ENCODE assay signal across 2 cellular contexts in the genomic region with DNA sequence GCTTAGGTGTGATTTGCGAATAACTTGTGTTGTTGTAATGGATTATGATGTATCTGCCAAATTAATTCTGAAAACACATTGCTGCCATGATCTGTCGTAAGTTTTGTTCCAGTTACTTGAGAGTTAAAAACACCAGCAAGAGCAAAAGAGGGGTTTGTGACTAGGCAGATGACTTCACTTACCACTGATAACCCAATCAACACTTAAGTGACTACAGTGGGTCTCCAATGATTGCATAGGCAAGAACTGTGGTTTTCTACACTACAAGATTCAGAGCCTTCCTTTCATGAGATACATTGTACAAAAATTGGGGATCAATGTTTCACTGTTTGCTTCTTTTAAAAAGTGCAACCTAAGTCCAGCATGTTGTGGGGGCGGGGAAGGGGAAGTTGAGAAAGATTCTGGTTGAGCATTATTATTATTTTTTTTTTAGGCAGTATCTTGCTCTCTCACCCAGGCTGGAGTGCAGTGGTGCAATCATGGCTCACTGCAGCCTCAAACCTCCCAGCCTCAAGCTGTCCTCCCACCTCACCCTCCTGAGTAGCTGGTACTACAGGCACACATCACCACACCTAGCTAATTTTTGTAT.
TF ChIP-seq lines count a peak whose summit lies in the region.

No MANE protein-coding gene starts in this region.

TF ChIP-seq in GM12878, 131 proteins besides CTCF, POLR2A, EP300 and RAD21:
- TF ChIP-seq, protein P1, sequence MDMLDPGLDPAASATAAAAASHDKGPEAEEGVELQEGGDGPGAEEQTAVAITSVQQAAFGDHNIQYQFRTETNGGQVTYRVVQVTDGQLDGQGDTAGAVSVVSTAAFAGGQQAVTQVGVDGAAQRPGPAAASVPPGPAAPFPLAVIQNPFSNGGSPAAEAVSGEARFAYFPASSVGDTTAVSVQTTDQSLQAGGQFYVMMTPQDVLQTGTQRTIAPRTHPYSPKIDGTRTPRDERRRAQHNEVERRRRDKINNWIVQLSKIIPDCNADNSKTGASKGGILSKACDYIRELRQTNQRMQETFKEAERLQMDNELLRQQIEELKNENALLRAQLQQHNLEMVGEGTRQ (IDR thresholded peaks at IDR 0.05; ENCODE audit: borderline replicate concordance, low read depth, low read length) = no peak
- TF ChIP-seq CBX5 (IDR thresholded peaks at IDR 0.05; ENCODE audit: low read depth) (no peak), CEBPB (IDR thresholded peaks at IDR 0.05; ENCODE audit: borderline replicate concordance in 1 of 2, low read depth in 2 of 2, low read length in 2 of 2) (no peak), IRF4 (IDR thresholded peaks at IDR 0.05; ENCODE audit: low read depth, low read length) (no peak), RUNX3 (IDR thresholded peaks at IDR 0.05; ENCODE audit: low read length) (peak; percentile 6; the same call in 1 of the 2 replicates), RFX5 (IDR thresholded peaks at IDR 0.05; ENCODE audit: low read depth, low read length) (no peak), ZNF622 (IDR thresholded peaks at IDR 0.05) (no peak), BACH1 (IDR thresholded peaks at IDR 0.05; ENCODE audit: borderline replicate concordance) (no peak)

TF ChIP-seq in SK-N-SH, 30 proteins besides CTCF, POLR2A, EP300 and RAD21:
- TF ChIP-seq, protein P2, sequence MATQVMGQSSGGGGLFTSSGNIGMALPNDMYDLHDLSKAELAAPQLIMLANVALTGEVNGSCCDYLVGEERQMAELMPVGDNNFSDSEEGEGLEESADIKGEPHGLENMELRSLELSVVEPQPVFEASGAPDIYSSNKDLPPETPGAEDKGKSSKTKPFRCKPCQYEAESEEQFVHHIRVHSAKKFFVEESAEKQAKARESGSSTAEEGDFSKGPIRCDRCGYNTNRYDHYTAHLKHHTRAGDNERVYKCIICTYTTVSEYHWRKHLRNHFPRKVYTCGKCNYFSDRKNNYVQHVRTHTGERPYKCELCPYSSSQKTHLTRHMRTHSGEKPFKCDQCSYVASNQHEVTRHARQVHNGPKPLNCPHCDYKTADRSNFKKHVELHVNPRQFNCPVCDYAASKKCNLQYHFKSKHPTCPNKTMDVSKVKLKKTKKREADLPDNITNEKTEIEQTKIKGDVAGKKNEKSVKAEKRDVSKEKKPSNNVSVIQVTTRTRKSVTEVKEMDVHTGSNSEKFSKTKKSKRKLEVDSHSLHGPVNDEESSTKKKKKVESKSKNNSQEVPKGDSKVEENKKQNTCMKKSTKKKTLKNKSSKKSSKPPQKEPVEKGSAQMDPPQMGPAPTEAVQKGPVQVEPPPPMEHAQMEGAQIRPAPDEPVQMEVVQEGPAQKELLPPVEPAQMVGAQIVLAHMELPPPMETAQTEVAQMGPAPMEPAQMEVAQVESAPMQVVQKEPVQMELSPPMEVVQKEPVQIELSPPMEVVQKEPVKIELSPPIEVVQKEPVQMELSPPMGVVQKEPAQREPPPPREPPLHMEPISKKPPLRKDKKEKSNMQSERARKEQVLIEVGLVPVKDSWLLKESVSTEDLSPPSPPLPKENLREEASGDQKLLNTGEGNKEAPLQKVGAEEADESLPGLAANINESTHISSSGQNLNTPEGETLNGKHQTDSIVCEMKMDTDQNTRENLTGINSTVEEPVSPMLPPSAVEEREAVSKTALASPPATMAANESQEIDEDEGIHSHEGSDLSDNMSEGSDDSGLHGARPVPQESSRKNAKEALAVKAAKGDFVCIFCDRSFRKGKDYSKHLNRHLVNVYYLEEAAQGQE (IDR thresholded peaks at IDR 0.05; ENCODE audit: low read depth, low read length) = no peak
- TF ChIP-seq POLR2AphosphoS5 (IDR thresholded peaks at IDR 0.05; ENCODE audit: low read depth, low read length) (no peak), RXRA (IDR thresholded peaks at IDR 0.05; ENCODE audit: borderline replicate concordance, low read depth) (no peak), FOXJ3 (CRISPR knock-in tag; IDR thresholded peaks at IDR 0.05) (no peak), NRF1 (IDR thresholded peaks at IDR 0.05; ENCODE audit: low read depth, low read length) (no peak), SMC3 (IDR thresholded peaks at IDR 0.05; ENCODE audit: low read depth, low read length) (no peak)
- TF ChIP-seq, protein P3, sequence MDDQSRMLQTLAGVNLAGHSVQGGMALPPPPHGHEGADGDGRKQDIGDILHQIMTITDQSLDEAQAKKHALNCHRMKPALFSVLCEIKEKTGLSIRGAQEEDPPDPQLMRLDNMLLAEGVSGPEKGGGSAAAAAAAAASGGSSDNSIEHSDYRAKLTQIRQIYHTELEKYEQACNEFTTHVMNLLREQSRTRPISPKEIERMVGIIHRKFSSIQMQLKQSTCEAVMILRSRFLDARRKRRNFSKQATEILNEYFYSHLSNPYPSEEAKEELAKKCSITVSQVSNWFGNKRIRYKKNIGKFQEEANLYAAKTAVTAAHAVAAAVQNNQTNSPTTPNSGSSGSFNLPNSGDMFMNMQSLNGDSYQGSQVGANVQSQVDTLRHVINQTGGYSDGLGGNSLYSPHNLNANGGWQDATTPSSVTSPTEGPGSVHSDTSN (IDR thresholded peaks at IDR 0.05) = no peak
TF ChIP-seq in SK-N-SH: peak in this region for 0.
